ENCODE assay signal across 29 cellular contexts in the genomic region with DNA sequence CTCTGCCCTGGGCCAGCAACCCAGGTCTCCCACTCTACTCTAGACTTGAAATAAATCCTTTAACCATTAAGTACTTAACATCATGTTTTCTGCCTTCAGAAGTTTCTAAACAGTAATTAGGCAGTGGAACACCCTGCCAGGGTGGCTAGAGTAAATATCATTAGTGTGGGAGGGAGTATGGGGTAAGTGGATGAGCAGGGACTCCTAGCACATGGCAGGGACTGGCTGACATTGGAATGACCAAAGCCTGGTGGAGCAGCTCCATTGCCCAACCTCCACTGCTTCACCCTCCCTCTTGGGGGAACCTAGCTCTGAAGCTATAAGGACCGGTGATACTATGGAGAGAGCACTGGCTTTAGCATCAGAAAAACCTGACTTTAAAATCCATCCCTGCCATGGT.
"Had no signal": no experiment of that assay in that cellular context is flagged by ENCODE, and none has a peak within 500 bp of the region (broad histone marks: within the 10 kb centered on the region; RNA-seq: fewer than 3 reads in every experiment).

No MANE protein-coding gene starts in this region.

- H3K27ac ChIP-seq: adrenal gland, body of pancreas, esophagus muscularis mucosa, foreskin keratinocyte, gastrocnemius medialis, heart left ventricle, WERI-Rb-1 had no signal

- H3K9me3 ChIP-seq: adrenal gland, gastrocnemius medialis had no signal

- DNase-seq: activated B cell treated with CpG ODN at 0.5 μM for 24 hours; activated CD4-positive, alpha-beta T cell treated with anti-CD3 and anti-CD28 coated beads for 48 hours; activated CD4-positive, alpha-beta T cell treated with anti-CD3 and anti-CD28 coated beads, Interleukin-2, amount 50 U/mL, for 1 hour; activated CD4-positive, alpha-beta T cell treated with anti-CD3 and anti-CD28 coated beads, Interleukin-2, amount 50 U/mL, for 48 hours; activated CD8-positive, alpha-beta memory T cell treated with anti-CD3 and anti-CD28 coated beads for 24 hours; activated CD8-positive, alpha-beta T cell treated with anti-CD3 and anti-CD28 coated beads for 36 hours; activated effector memory CD4-positive, alpha-beta T cell treated with anti-CD3 and anti-CD28 coated beads, Interleukin-2, amount 50 U/mL, for 16 hours; activated naive CD4-positive, alpha-beta T cell treated with anti-CD3 and anti-CD28 coated beads for 36 hours; activated naive CD8-positive, alpha-beta T cell treated with anti-CD3 and anti-CD28 coated beads for 36 hours; activated naive CD8-positive, alpha-beta T cell treated with anti-CD3 and anti-CD28 coated beads, Interleukin-2, amount 50 U/mL, for 24 hours; activated T-cell treated with anti-CD3 and anti-CD28 coated beads, Interleukin-2, amount 50 U/mL, for 4 hours; adrenal gland; amygdala; aorta; body of pancreas; caudate nucleus; cortex of kidney; dermis blood vessel endothelial cell; effector CD4-positive, alpha-beta T cell; effector memory CD8-positive, alpha-beta T cell; erythroblast; foreskin keratinocyte; gastrocnemius medialis; glutamatergic neuron; heart left ventricle; T-helper 17 cell; T1000; WERI-Rb-1 had no signal

- H3K4me1 ChIP-seq: adrenal gland, body of pancreas, esophagus muscularis mucosa, foreskin keratinocyte, gastrocnemius medialis, heart left ventricle had no signal

- H3K36me3 ChIP-seq: adrenal gland, esophagus muscularis mucosa, gastrocnemius medialis, heart left ventricle, WERI-Rb-1 had no signal

- H3K4me3 ChIP-seq: adrenal gland, body of pancreas, esophagus muscularis mucosa, gastrocnemius medialis, heart left ventricle had no signal
